In genomic region chr2:47099712-47100111, GRCh38 we compare ENCODE assay signal across 9 cellular contexts. TPM values are rescaled to one million over a fixed set of nuclear protein-coding genes. Genes with fewer than 3 reads are reported as not detected.
"Had no signal": no experiment of that assay in that cellular context is flagged by ENCODE, and none has a peak within 500 bp of the region (broad histone marks: within the 10 kb centered on the region; RNA-seq: fewer than 3 reads in every experiment).

No MANE protein-coding gene starts in this region.

RNA-seq across cellular contexts. Expression of gene STPG4, which starts 55.4 kb away (rescaled TPM):
- total RNA-seq: activated naive CD8-positive, alpha-beta T cell treated with anti-CD3 and anti-CD28 coated beads for 36 hours; activated T-cell treated with anti-CD3 and anti-CD28 coated beads, Interleukin-2, amount 50 U/mL, for 4 hours; activated T-cell treated with anti-CD3 and anti-CD28 coated beads, Interleukin-2, amount 50 U/mL, for 72 hours; activated T-helper 2 cell treated with anti-CD3 and anti-CD28 coated beads, Interferon-gamma antibody, Interleukin-2, Interleukin-4, amounts not matched to agents 10 μg/mL and 5 μg/mL and 100 μg/mL, durations not matched to agents 14 hours and 24 hours and 36 hours; adrenal gland; ascending aorta; body of pancreas; cardiac muscle cell; cardiac septum had no signal
